ENCODE assay signal across 1 cellular context in the genomic region with DNA sequence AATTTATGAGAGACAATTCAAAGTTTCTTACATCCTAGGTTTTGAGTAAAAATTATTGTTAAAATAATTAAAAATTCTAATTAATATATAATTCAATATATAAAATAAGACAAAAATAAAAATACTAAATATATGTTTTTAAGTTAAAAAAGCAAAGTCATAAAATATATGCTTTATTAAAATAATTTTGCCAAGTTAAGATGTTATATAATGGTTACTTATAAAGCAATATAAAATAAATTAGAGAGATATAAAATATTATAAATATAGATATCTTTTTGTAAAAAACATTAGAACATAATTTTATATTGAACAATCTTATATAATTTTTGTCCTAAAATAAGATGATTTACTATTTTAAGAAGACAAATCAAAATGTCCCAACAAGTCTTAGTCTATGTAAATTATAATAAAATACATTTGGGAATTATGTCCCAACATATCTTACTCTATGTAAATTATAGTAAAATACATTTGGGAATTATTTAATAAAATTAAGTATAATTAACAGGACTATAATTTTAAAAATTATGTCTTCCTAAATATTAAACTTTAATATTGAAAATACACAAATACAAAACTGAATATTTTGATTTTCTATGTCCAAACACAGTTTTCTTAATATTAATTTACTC.
TF ChIP-seq lines count a peak whose summit lies in the region.

No MANE protein-coding gene starts in this region.

TF ChIP-seq in K562, 482 proteins besides CTCF, POLR2A, EP300 and RAD21 (continued from another document):
- TF ChIP-seq ZBTB40 (IDR thresholded peaks at IDR 0.05) (no peak), ZBTB40 (CRISPR knock-in tag; IDR thresholded peaks at IDR 0.05) (no peak), ZNF217 (CRISPR knock-in tag; IDR thresholded peaks at IDR 0.05) (no peak), E4F1 (CRISPR knock-in tag; IDR thresholded peaks at IDR 0.05; ENCODE audit: borderline replicate concordance) (no peak), MYNN (IDR thresholded peaks at IDR 0.05) (no peak), MYNN (CRISPR knock-in tag; IDR thresholded peaks at IDR 0.05) (no peak)
- TF ChIP-seq, protein P1, sequence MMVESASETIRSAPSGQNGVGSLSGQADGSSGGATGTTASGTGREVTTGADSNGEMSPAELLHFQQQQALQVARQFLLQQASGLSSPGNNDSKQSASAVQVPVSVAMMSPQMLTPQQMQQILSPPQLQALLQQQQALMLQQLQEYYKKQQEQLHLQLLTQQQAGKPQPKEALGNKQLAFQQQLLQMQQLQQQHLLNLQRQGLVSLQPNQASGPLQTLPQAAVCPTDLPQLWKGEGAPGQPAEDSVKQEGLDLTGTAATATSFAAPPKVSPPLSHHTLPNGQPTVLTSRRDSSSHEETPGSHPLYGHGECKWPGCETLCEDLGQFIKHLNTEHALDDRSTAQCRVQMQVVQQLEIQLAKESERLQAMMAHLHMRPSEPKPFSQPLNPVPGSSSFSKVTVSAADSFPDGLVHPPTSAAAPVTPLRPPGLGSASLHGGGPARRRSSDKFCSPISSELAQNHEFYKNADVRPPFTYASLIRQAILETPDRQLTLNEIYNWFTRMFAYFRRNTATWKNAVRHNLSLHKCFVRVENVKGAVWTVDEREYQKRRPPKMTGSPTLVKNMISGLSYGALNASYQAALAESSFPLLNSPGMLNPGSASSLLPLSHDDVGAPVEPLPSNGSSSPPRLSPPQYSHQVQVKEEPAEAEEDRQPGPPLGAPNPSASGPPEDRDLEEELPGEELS (CRISPR knock-in tag; IDR thresholded peaks at IDR 0.05; ENCODE audit: borderline replicate concordance): no peak
TF ChIP-seq in K562: peak in this region for 11.
